ENCODE assay signal across 8 cellular contexts in genomic region chr15:52527196-52527897, GRCh38. TPM values are rescaled to one million over a fixed set of nuclear protein-coding genes. Genes with fewer than 3 reads are reported as not detected.
DNase-seq lines count a peak whose midpoint lies in the region; ATAC-seq lines count a peak whose summit lies in the region.

No MANE protein-coding gene starts in this region.

- H3K27me3 ChIP-seq in iPS-20b (ENCODE audit: insufficient read depth, low read length) = peaks cover 50% of the 10 kb centered on the region

- peak overlapping the region; percentile 94 for H3K27ac Mint-ChIP-seq in activated T-helper 17 cell treated with anti-CD3 and anti-CD28 coated beads, Interleukin-2, amount 50 U/mL, for 72 hours

- H3K4me1 Mint-ChIP-seq in activated T-cell treated with anti-CD3 and anti-CD28 coated beads, Interleukin-2, amount 50 U/mL, for 4 hours (ENCODE audit: low read depth) = peaks cover 36% of the 10 kb centered on the region
- peaks cover 34% of the 10 kb centered on the region for H3K4me1 Mint-ChIP-seq in activated T-helper 17 cell treated with anti-CD3 and anti-CD28 coated beads, Interleukin-2, amount 50 U/mL, for 72 hours

- no peak for DNase-seq in activated T-cell treated with anti-CD3 and anti-CD28 coated beads, Interleukin-2, amount 50 U/mL, for 4 hours
- DNase-seq in activated T-cell treated with anti-CD3 and anti-CD28 coated beads, Interleukin-2, amount 50 U/mL, for 48 hours = no peak
- DNase-seq in superior temporal gyrus (ENCODE audit: extremely low spot score) (peak; percentile 13), HPDE6-E6E7 (ENCODE audit: extremely low spot score) (no peak), NOMO-1 (lab: John Stamatoyannopoulos, UW; ENCODE audit: unreplicated experiment in 2 of 2) (no peak)

- H3K27me3 Mint-ChIP-seq in activated T-cell treated with anti-CD3 and anti-CD28 coated beads, Interleukin-2, amount 50 U/mL, for 4 hours (ENCODE audit: low read depth) = no peaks in the 10 kb centered on the region
- no peaks in the 10 kb centered on the region for H3K27me3 Mint-ChIP-seq in activated T-helper 17 cell treated with anti-CD3 and anti-CD28 coated beads, Interleukin-2, amount 50 U/mL, for 72 hours

- H3K4me3 Mint-ChIP-seq in activated T-cell treated with anti-CD3 and anti-CD28 coated beads, Interleukin-2, amount 50 U/mL, for 4 hours = peak overlapping the region; percentile 96
- H3K4me3 Mint-ChIP-seq in activated T-helper 17 cell treated with anti-CD3 and anti-CD28 coated beads, Interleukin-2, amount 50 U/mL, for 72 hours = peak overlapping the region; percentile 96

- H3K9me3 Mint-ChIP-seq in activated T-cell treated with anti-CD3 and anti-CD28 coated beads, Interleukin-2, amount 50 U/mL, for 4 hours = no peaks in the 10 kb centered on the region
- no peaks in the 10 kb centered on the region for H3K9me3 Mint-ChIP-seq in activated T-helper 17 cell treated with anti-CD3 and anti-CD28 coated beads, Interleukin-2, amount 50 U/mL, for 72 hours

- no peaks in the 10 kb centered on the region for H3K36me3 ChIP-seq in iPS-20b (ENCODE audit: insufficient read depth, low read depth, low read length)

- H3K4me1 ChIP-seq in iPS-20b (ENCODE audit: insufficient read depth, low read length) = peaks cover 15% of the 10 kb centered on the region

- no peak for ATAC-seq in activated T-cell treated with anti-CD3 and anti-CD28 coated beads, Interleukin-2, amount 50 U/mL, for 4 hours
- no peak for ATAC-seq in activated T-helper 17 cell treated with anti-CD3 and anti-CD28 coated beads, Interleukin-2, amount 50 U/mL, for 72 hours (replicated peaks)
- no peak for ATAC-seq in HG02885 (IDR thresholded peaks at IDR 0.05; ENCODE audit: poor library complexity, unreplicated experiment)

- no peaks in the 10 kb centered on the region for H3K9me3 ChIP-seq in iPS-20b (ENCODE audit: insufficient read depth, low read depth, low read length)

- H3K36me3 Mint-ChIP-seq in activated T-cell treated with anti-CD3 and anti-CD28 coated beads, Interleukin-2, amount 50 U/mL, for 4 hours (ENCODE audit: insufficient read depth) = peaks cover 2% of the 10 kb centered on the region
- no peaks in the 10 kb centered on the region for H3K36me3 Mint-ChIP-seq in activated T-helper 17 cell treated with anti-CD3 and anti-CD28 coated beads, Interleukin-2, amount 50 U/mL, for 72 hours (ENCODE audit: low read depth)

- H3K4me3 ChIP-seq in iPS-20b (ENCODE audit: low read length) = peak overlapping the region; percentile 75

- no peak overlapping the region for H3K27ac ChIP-seq in iPS-20b (ENCODE audit: low read length)

- no peak overlapping the region; the same call in 1 of the 2 replicates for H3K9ac ChIP-seq in iPS-20b (ENCODE audit: low read depth, low read length)

RNA-seq across cellular contexts. Expression of gene MYO5A, which starts 1.3 kb away (rescaled TPM):
- total RNA-seq in activated T-cell treated with anti-CD3 and anti-CD28 coated beads, Interleukin-2, amount 50 U/mL, for 4 hours = 10 to 100 TPM; 25.6 to 32.2 (median 29.1) TPM
- total RNA-seq in activated T-helper 17 cell treated with anti-CD3 and anti-CD28 coated beads, Interleukin-2, amount 50 U/mL, for 72 hours = 10 to 100 TPM; 33.1 to 59.3 TPM

RNA-seq across cellular contexts. Expression of gene ARPP19, which starts 41.5 kb away (rescaled TPM):
- total RNA-seq in activated T-cell treated with anti-CD3 and anti-CD28 coated beads, Interleukin-2, amount 50 U/mL, for 4 hours = 100 to 1,000 TPM; 182 to 203 (median 189) TPM
- 100 to 1,000 TPM; 154 to 222 TPM for total RNA-seq in activated T-helper 17 cell treated with anti-CD3 and anti-CD28 coated beads, Interleukin-2, amount 50 U/mL, for 72 hours
